ENCODE assay signal across 8 cellular contexts in genomic region chr3:11581237-11582122, GRCh38.
DNase-seq lines count a peak whose midpoint lies in the region; ATAC-seq and TF ChIP-seq lines count a peak whose summit lies in the region.

No MANE protein-coding gene starts in this region.

- ATAC-seq in HG03095 (IDR thresholded peaks at IDR 0.05; ENCODE audit: unreplicated experiment), result no peak
- no peak for ATAC-seq in HG02852 (IDR thresholded peaks at IDR 0.05; ENCODE audit: unreplicated experiment)
- ATAC-seq in effector memory CD8-positive, alpha-beta T cell (replicated peaks), result no peak

- peaks cover 31 to 63% (median 46%) of the 10 kb centered on the region in 4 donors for H3K4me1 ChIP-seq in stomach

- H3K36me3 Mint-ChIP-seq in effector memory CD8-positive, alpha-beta T cell (ENCODE audit: insufficient read depth), result peaks cover 8% of the 10 kb centered on the region

- TF ChIP-seq CTCF in HFF-Myc (IDR thresholded peaks at IDR 0.05; ENCODE audit: low read depth, low read length, missing control alignments) (no peak), brain microvascular endothelial cell (IDR thresholded peaks at IDR 0.05; ENCODE audit: low read depth, low read length, missing control alignments) (no peak), stomach (IDR thresholded peaks at IDR 0.05) (no peak)

- no peaks in the 10 kb centered on the region for H3K9me3 ChIP-seq in stomach

- no peaks in the 10 kb centered on the region for H3K27me3 ChIP-seq in brain microvascular endothelial cell (replicated peaks)
- H3K27me3 ChIP-seq in stomach, result no peaks in the 10 kb centered on the region

- DNase-seq in HFF-Myc (ENCODE audit: extremely low read depth, low read depth), result no peak
- DNase-seq in brain microvascular endothelial cell, result no peak
- peak; percentile 28 for DNase-seq in kidney tubule cell (ENCODE audit: low spot score)
- no peak for DNase-seq in stomach
- DNase-seq in NCI-H345 (lab: John Stamatoyannopoulos, UW), result no peak
- no peak for DNase-seq in effector memory CD8-positive, alpha-beta T cell

- H3K27me3 Mint-ChIP-seq in effector memory CD8-positive, alpha-beta T cell, result no peaks in the 10 kb centered on the region

- WGBS in stomach, 5 donors, result 24 to 29% (median 26%) methylated on average over 15 of the region's 15 CpGs

- H3K9me3 Mint-ChIP-seq in effector memory CD8-positive, alpha-beta T cell, result no peaks in the 10 kb centered on the region

- H3K27ac ChIP-seq in brain microvascular endothelial cell (peak overlapping the region; percentile 74), stomach (peak overlapping the region; percentile 69 to 81 (median 74))

- intact Hi-C loops in stomach (cut with DNase I; ENCODE audit: low total_unique reads), result no loop called here

- H3K4me3 ChIP-seq in HFF-Myc (replicated peaks; ENCODE audit: low read depth, low read length), result peak overlapping the region; percentile 40
- peak overlapping the region; percentile 35 for H3K4me3 ChIP-seq in brain microvascular endothelial cell (ENCODE audit: low read depth, low read length)
- peak overlapping the region; percentile 29 to 43 (median 35) for H3K4me3 ChIP-seq in stomach

- no peak for TF ChIP-seq POLR2A in stomach (IDR thresholded peaks at IDR 0.05)

- in situ Hi-C loops in brain microvascular endothelial cell (cut with HindIII; ENCODE audit: low pct_ligation_motif_present, low sequenced_read_pairs), result no loop called here

- H3K36me3 ChIP-seq in brain microvascular endothelial cell (replicated peaks), result peaks cover 5% of the 10 kb centered on the region
- H3K36me3 ChIP-seq in stomach, result no peaks in the 10 kb centered on the region

- peaks cover 30 to 71% of the 10 kb centered on the region in 2 donors for H3K4me1 Mint-ChIP-seq in effector memory CD8-positive, alpha-beta T cell (ENCODE audit: low read depth in 2 of 2)

- TF ChIP-seq EP300 in stomach (IDR thresholded peaks at IDR 0.05), result no peak

- no peak overlapping the region for H3K4me3 Mint-ChIP-seq in effector memory CD8-positive, alpha-beta T cell

- no peak overlapping the region for H3K27ac Mint-ChIP-seq in effector memory CD8-positive, alpha-beta T cell
